Comparison of ENCODE assay signal across 8 cellular contexts in the genomic region with DNA sequence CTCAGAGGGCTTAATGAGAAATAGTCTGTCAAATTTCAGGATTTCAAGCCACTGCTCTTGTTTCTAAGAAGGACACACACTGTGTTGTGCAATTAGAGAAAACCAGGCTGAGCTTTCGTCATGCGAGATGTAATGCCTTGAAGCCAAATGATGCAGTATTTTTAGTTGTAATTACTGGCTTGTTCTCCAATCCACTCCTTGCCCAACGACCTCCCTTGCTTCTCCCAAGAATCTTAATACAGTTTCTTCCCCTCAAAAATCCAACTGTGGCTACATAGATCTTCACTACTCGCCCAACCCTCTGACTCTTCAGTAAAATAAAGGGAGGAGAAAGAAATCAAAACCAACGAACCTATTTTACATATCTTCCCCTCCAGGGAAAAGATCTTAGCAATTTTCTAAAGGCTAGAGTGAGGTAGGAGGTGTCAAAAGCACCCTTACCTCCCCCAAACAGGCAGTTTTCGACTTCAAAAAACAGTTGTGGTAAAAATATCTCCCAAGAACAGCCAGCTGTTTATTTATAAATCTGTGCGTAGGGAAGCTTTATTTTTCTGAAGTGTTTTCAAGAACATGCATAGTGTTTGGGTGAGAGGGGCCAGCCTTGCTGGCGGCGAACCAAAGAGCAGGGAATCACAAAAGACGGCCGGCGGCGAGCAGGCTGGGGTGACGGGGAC.
DNase-seq lines count a peak whose midpoint lies in the region; ATAC-seq, FAIRE-seq and TF ChIP-seq lines count a peak whose summit lies in the region.

No MANE protein-coding gene starts in this region.

- H3K27me3 Mint-ChIP-seq in activated CD4-positive, alpha-beta T cell treated with anti-CD3 and anti-CD28 coated beads for 36 hours, result peaks cover 33% of the 10 kb centered on the region

- H3K36me3 Mint-ChIP-seq in activated CD4-positive, alpha-beta T cell treated with anti-CD3 and anti-CD28 coated beads for 36 hours (ENCODE audit: low read depth), result no peaks in the 10 kb centered on the region

- TF ChIP-seq CTCF in WERI-Rb-1 (IDR thresholded peaks at IDR 0.05; ENCODE audit: low read depth, low read length) (no peak), pancreas (IDR thresholded peaks at IDR 0.05) (no peak)

- H3K9me3 ChIP-seq in WERI-Rb-1 (ENCODE audit: severe bottlenecking) (no peaks in the 10 kb centered on the region), pancreas (no peaks in the 10 kb centered on the region)

- no peak for DNase-seq in activated CD4-positive, alpha-beta T cell treated with anti-CD3 and anti-CD28 coated beads for 36 hours
- no peak for DNase-seq in activated CD4-positive, alpha-beta T cell treated with anti-CD3 and anti-CD28 coated beads for 4 hours
- DNase-seq in WERI-Rb-1 (no peak), frontal cortex (ENCODE audit: low spot score in 2 of 2) (peak; percentile 30 to 42), pancreas (no peak), kidney glomerular epithelial cell (lab: John Stamatoyannopoulos, UW) (no peak)

- peak overlapping the region; percentile 65 for H3K4me3 Mint-ChIP-seq in activated CD4-positive, alpha-beta T cell treated with anti-CD3 and anti-CD28 coated beads for 36 hours

- H3K36me3 ChIP-seq in WERI-Rb-1 (no peaks in the 10 kb centered on the region), pancreas (no peaks in the 10 kb centered on the region)

- peaks cover 13% of the 10 kb centered on the region for H3K4me1 Mint-ChIP-seq in activated CD4-positive, alpha-beta T cell treated with anti-CD3 and anti-CD28 coated beads for 36 hours

- FAIRE-seq in frontal cortex (lab: Jason Lieb, UNC) (no peak), pancreas (lab: Jason Lieb, UNC) (no peak)

- intact Hi-C loops in activated CD4-positive, alpha-beta T cell treated with anti-CD3 and anti-CD28 coated beads for 36 hours (cut with DNase I, micrococcal nuclease), result loop anchor here (1.0 to 5.0 kb wide), 6 partner anchors 78 to 626 kb away; no protein-coding TSS in a partner anchor
- intact Hi-C loops in pancreas (cut with DNase I), result loop anchor here in 1 of 3 donors (10.0 kb wide), 1 partner anchor 520 kb away; no protein-coding TSS in a partner anchor

- H3K27ac ChIP-seq in WERI-Rb-1 (peak overlapping the region; percentile 83), pancreas (peak overlapping the region; percentile 20 to 80 (median 66))

- H3K4me3 ChIP-seq in WERI-Rb-1 (ENCODE audit: low read depth, low read length), result peak overlapping the region; percentile 34
- peak overlapping the region; percentile 9 to 52 (median 18) for H3K4me3 ChIP-seq in pancreas

- CTCF ChIA-PET in activated CD4-positive, alpha-beta T cell treated with anti-CD3 and anti-CD28 coated beads for 36 hours (lab: Charles Lee), result interaction anchor here (0.6 to 1.4 kb wide), 14 partner anchors 10 to 625 kb away, joined by 3 to 8 read pairs (median 3); no protein-coding TSS in a partner anchor

- no peaks in the 10 kb centered on the region for H3K9me3 Mint-ChIP-seq in activated CD4-positive, alpha-beta T cell treated with anti-CD3 and anti-CD28 coated beads for 36 hours (ENCODE audit: low read depth)

- ATAC-seq in activated CD4-positive, alpha-beta T cell treated with anti-CD3 and anti-CD28 coated beads for 36 hours, result no peak
- peak; percentile 15 to 51 (median 25) for ATAC-seq in pancreas
- ATAC-seq in HG03045 (IDR thresholded peaks at IDR 0.05; ENCODE audit: unreplicated experiment), result no peak
- no peak for ATAC-seq in GM18861 (IDR thresholded peaks at IDR 0.05; ENCODE audit: unreplicated experiment)

- H3K27me3 ChIP-seq in WERI-Rb-1 (ENCODE audit: insufficient read depth, low read depth, severe bottlenecking) (no peaks in the 10 kb centered on the region), pancreas (no peaks in the 10 kb centered on the region)

- H3K27ac Mint-ChIP-seq in activated CD4-positive, alpha-beta T cell treated with anti-CD3 and anti-CD28 coated beads for 36 hours, result no peak overlapping the region

- H3K4me1 ChIP-seq in pancreas, result peaks cover 16 to 25% (median 17%) of the 10 kb centered on the region in 3 donors

- POLR2A ChIA-PET in activated CD4-positive, alpha-beta T cell treated with anti-CD3 and anti-CD28 coated beads for 36 hours (lab: Charles Lee), result no interaction called here

- 6 to 9% methylated on average over 14 of the region's 14 CpGs for WGBS in pancreas, 2 donors

Comparison
In these comparisons a context has a peak if more than half of its experiments do, and no peak if none do; other contexts are left out.
1. ATAC-seq: peak in pancreas (4 of 4); none in activated CD4-positive, alpha-beta T cell treated with anti-CD3 and anti-CD28 coated beads for 36 hours (single experiment), HG03045 (single experiment) and GM18861 (single experiment).
2. DNase-seq: peak in frontal cortex (2 of 2); none in activated CD4-positive, alpha-beta T cell treated with anti-CD3 and anti-CD28 coated beads for 36 hours (single experiment), activated CD4-positive, alpha-beta T cell treated with anti-CD3 and anti-CD28 coated beads for 4 hours (0 of 2), WERI-Rb-1 (single experiment), pancreas (0 of 6) and kidney glomerular epithelial cell (single experiment).